Comparison of ENCODE assay signal across 25 cellular contexts in genomic region chr3:140270329-140270728, GRCh38.
DNase-seq lines count a peak whose midpoint lies in the region; FAIRE-seq and TF ChIP-seq lines count a peak whose summit lies in the region.
"Had no signal": no experiment of that assay in that cellular context is flagged by ENCODE, and none has a peak within 500 bp of the region (broad histone marks: within the 10 kb centered on the region; RNA-seq: fewer than 3 reads in every experiment).

No MANE protein-coding gene starts in this region.

- FAIRE-seq in GM19239 (lab: Jason Lieb, UNC) = no peak
- FAIRE-seq: G401.6, RCC 7860 had no signal

- no peak overlapping the region for H3K27ac ChIP-seq in RWPE1
- H3K27ac ChIP-seq: HL-60, SJSA1 had no signal

- H3K27me3 Mint-ChIP-seq in osteocyte (ENCODE audit: unreplicated experiment) (no peaks in the 10 kb centered on the region), chondrocyte (ENCODE audit: low read depth) (no peaks in the 10 kb centered on the region)
- H3K27me3 Mint-ChIP-seq: CD4-positive, alpha-beta memory T cell had no signal

- H3K27ac Mint-ChIP-seq in osteocyte (ENCODE audit: unreplicated experiment) (no peak overlapping the region), chondrocyte (ENCODE audit: unreplicated experiment) (no peak overlapping the region)
- H3K27ac Mint-ChIP-seq: CD4-positive, alpha-beta memory T cell; T-cell had no signal

- no peak overlapping the region for H3K4me3 ChIP-seq in epithelial cell of esophagus (ENCODE audit: low read length)
- H3K4me3 ChIP-seq: SJSA1 had no signal

- no peak for TF ChIP-seq CTCF in RWPE1 (conservative IDR thresholded peaks at IDR 0.05; ENCODE audit: low read depth)
- no peak for TF ChIP-seq CTCF in epithelial cell of esophagus (IDR thresholded peaks at IDR 0.05; ENCODE audit: insufficient read depth, low read depth, low read length, missing control alignments)
- TF ChIP-seq CTCF in osteocyte (IDR thresholded peaks at IDR 0.05) = no peak
- no peak for TF ChIP-seq CTCF in chondrocyte (IDR thresholded peaks at IDR 0.05)

- no peaks in the 10 kb centered on the region for H3K36me3 Mint-ChIP-seq in osteocyte (ENCODE audit: unreplicated experiment)
- H3K36me3 Mint-ChIP-seq in chondrocyte (ENCODE audit: low read depth) = no peaks in the 10 kb centered on the region
- H3K36me3 Mint-ChIP-seq: CD4-positive, alpha-beta memory T cell; T-cell had no signal

- H3K4me1 Mint-ChIP-seq in osteocyte (ENCODE audit: unreplicated experiment) (peaks cover 2% of the 10 kb centered on the region), chondrocyte (ENCODE audit: low read depth) (no peaks in the 10 kb centered on the region)
- H3K4me1 Mint-ChIP-seq: CD4-positive, alpha-beta memory T cell; T-cell had no signal

- H3K9me3 Mint-ChIP-seq in osteocyte (ENCODE audit: unreplicated experiment) (no peaks in the 10 kb centered on the region), chondrocyte (ENCODE audit: low read depth) (no peaks in the 10 kb centered on the region)
- H3K9me3 Mint-ChIP-seq: CD4-positive, alpha-beta memory T cell; T-cell had no signal

- CTCF ChIA-PET in RWPE1 (lab: Yijun Ruan, JAX) = interaction anchor here (0.5 kb wide), 1 partner anchor 337 kb away, joined by 3 read pairs; no protein-coding TSS in a partner anchor

- no peak overlapping the region for H3K4me3 Mint-ChIP-seq in osteocyte (ENCODE audit: unreplicated experiment)
- H3K4me3 Mint-ChIP-seq in chondrocyte (ENCODE audit: unreplicated experiment) = no peak overlapping the region
- H3K4me3 Mint-ChIP-seq: CD4-positive, alpha-beta memory T cell; T-cell had no signal

- peak; percentile 78 for DNase-seq in HT1080 (ENCODE audit: low read depth)
- DNase-seq in RWPE1 (ENCODE audit: low spot score) = peak; percentile 65
- DNase-seq in epithelial cell of esophagus (ENCODE audit: low read depth) = peak; percentile 68
- peak; percentile 49 for DNase-seq in osteocyte (ENCODE audit: extremely low spot score, unreplicated experiment)
- no peak for DNase-seq in stimulated activated CD4-positive, alpha-beta T cell treated with anti-CD3 and anti-CD28 coated beads, Interleukin-4, amount 100 ng/mL, for 1 hour
- DNase-seq in GM19239 (ENCODE audit: insufficient read length, low spot score) = no peak
- DNase-seq in chondrocyte (ENCODE audit: low spot score) = no peak
- DNase-seq: C1 segment of cervical spinal cord; CD4-positive, alpha-beta memory T cell; COR-L47; DMS53; GOT3; NCI-H1105 treated with DMSO at 0.1 percent for 48 hours; NCI-H146; NCI-H1930; NCI-H2107; NCI-H446; NCI-H524 treated with DMSO at 0.1 percent for 48 hours; OCI-M1; Right ventricle myocardium superior; T-cell had no signal

- POLR2A ChIA-PET in RWPE1 (lab: Yijun Ruan, JAX; ENCODE audit: low non-redundant PET) = no interaction called here

Comparison
In these comparisons a context has a peak if more than half of its experiments do, and no peak if none do; other contexts are left out.
1. DNase-seq: peak in HT1080 (single experiment), RWPE1 (single experiment), epithelial cell of esophagus (single experiment) and osteocyte (single experiment); none in stimulated activated CD4-positive, alpha-beta T cell treated with anti-CD3 and anti-CD28 coated beads, Interleukin-4, amount 100 ng/mL, for 1 hour (single experiment), GM19239 (single experiment) and chondrocyte (single experiment).